Comparison of ENCODE assay signal across 7 cellular contexts in genomic region chr16:2777231-2777902, GRCh38. TPM values are rescaled to one million over a fixed set of nuclear protein-coding genes. Genes with fewer than 3 reads are reported as not detected.
A peak's percentile ranks its signal among the peaks of the same experiment; 100 is the strongest.
DNase-seq lines count a peak whose midpoint lies in the region; ATAC-seq and TF ChIP-seq lines count a peak whose summit lies in the region.

Gene ELOB (minus strand): TSS chr16:2777280. CDS start chr16:2777239, 41 bp downstream.

- peak within 1 kb of the TSS; percentile 79 to 97 for H3K4me3 ChIP-seq in body of pancreas
- H3K4me3 ChIP-seq in iPS-11a (ENCODE audit: low read depth, low read length) = peak within 1 kb of the TSS; percentile 95
- peak within 1 kb of the TSS; percentile 87 for H3K4me3 ChIP-seq in skeletal muscle cell (ENCODE audit: low read depth, low read length)

- DNase-seq in NCI-H1930 (lab: John Stamatoyannopoulos, UW) = peak; percentile 82 to 91
- peak; percentile 90 for DNase-seq in UCSD-AML1 (lab: John Stamatoyannopoulos, UW; ENCODE audit: unreplicated experiment)
- peak; percentile 86 to 89 (median 88) for DNase-seq in body of pancreas
- DNase-seq in skeletal muscle cell (ENCODE audit: low read depth) = peak; percentile 36

- peaks cover 0 to 2% of the 10 kb centered on the region in 2 donors for H3K36me3 ChIP-seq in body of pancreas (replicated peaks in 1 of 2; ENCODE audit: insufficient read depth in 1 of 2, low read depth in 2 of 2)

- TF ChIP-seq CTCF in body of pancreas (IDR thresholded peaks at IDR 0.05) = no peak

- peak within 1 kb of the TSS; percentile 98 to 100 (median 100) for H3K27ac ChIP-seq in body of pancreas

- peak; percentile 65 to 73 (median 70) for TF ChIP-seq POLR2A in body of pancreas (IDR thresholded peaks at IDR 0.05)

- ATAC-seq in GM18498 (IDR thresholded peaks at IDR 0.05; ENCODE audit: unreplicated experiment) (peak; percentile 81), HG02852 (IDR thresholded peaks at IDR 0.05; ENCODE audit: unreplicated experiment) (peak; percentile 82), body of pancreas (peak; percentile 96)

- intact Hi-C loops in body of pancreas (cut with DNase I) = no loop called here

- no peaks in the 10 kb centered on the region for H3K9me3 ChIP-seq in body of pancreas

- H3K4me1 ChIP-seq in body of pancreas = peaks cover 27% of the 10 kb centered on the region

- no peaks in the 10 kb centered on the region for H3K27me3 ChIP-seq in body of pancreas

- 0% methylated on average over 60 of the region's 70 CpGs; no CpG with 5 or more reads in 1 of the 2 donors for WGBS in body of pancreas, 2 donors

RNA-seq across cellular contexts. Expression of gene ELOB, which starts in this region (rescaled TPM):
- 100 to 1,000 TPM in 1 of 2 donors, 10 to 100 TPM in 1; 77.5 to 186 TPM for total RNA-seq in body of pancreas

Comparison
In these comparisons a context has a peak if more than half of its experiments do, and no peak if none do; other contexts are left out.
1. Peak in every context shown above with its lines: DNase-seq, ATAC-seq, H3K4me3 ChIP-seq and H3K27ac ChIP-seq.
2. DNase-seq: peak in every context shown above with its lines; median percentile 90 in UCSD-AML1; 88 in body of pancreas; 86 in NCI-H1930; 36 in skeletal muscle cell.